Comparison of ENCODE assay signal across 25 cellular contexts in genomic region chr2:109433926-109434325, GRCh38.
"Had no signal": no experiment of that assay in that cellular context is flagged by ENCODE, and none has a peak within 500 bp of the region (broad histone marks: within the 10 kb centered on the region; RNA-seq: fewer than 3 reads in every experiment).

No MANE protein-coding gene starts in this region.

- H3K27ac ChIP-seq: body of pancreas, Peyer's patch, RWPE1 had no signal

- H3K4me3 ChIP-seq: body of pancreas, Peyer's patch had no signal

- H3K4me1 ChIP-seq: body of pancreas, Peyer's patch had no signal

- H3K36me3 ChIP-seq: Peyer's patch had no signal

- DNase-seq: activated B cell treated with CpG ODN at 0.5 μM for 24 hours; activated CD4-positive, alpha-beta T cell treated with anti-CD3 and anti-CD28 coated beads for 1 hour; activated CD4-positive, alpha-beta T cell treated with anti-CD3 and anti-CD28 coated beads, Interleukin-2, amount 10 ng/mL, durations not matched to agents 24 days and 14 days; activated CD4-positive, alpha-beta T cell treated with anti-CD3 and anti-CD28 coated beads, Interleukin-2, amount 50 U/mL, for 48 hours; activated CD8-positive, alpha-beta memory T cell treated with anti-CD3 and anti-CD28 coated beads, Interleukin-2, amount 10 ng/mL, durations not matched to agents 7 days and 5 days; activated gamma-delta T cell treated with Interleukin-2 at 50 U/mL for 16 hours; activated naive CD4-positive, alpha-beta T cell treated with anti-CD3 and anti-CD28 coated beads, Interleukin-2, amount 10 ng/mL, durations not matched to agents 7 days and 5 days; activated naive CD8-positive, alpha-beta T cell treated with anti-CD3 and anti-CD28 coated beads for 36 hours; activated T-cell treated with anti-CD3 and anti-CD28 coated beads, Interleukin-2, amount 50 U/mL, for 4 hours; anterior cingulate cortex; IMR-90; Kasumi-1; KBM-7; NCI-H1048; NCI-H146; NCI-H187 treated with DMSO at 0.1 percent for 48 hours; NCI-H2081 treated with DMSO at 0.1 percent for 48 hours; NCI-H446; NCI-H524; SHP77 treated with DMSO at 0.1 percent for 48 hours; T-helper 17 cell; T-helper 9 cell had no signal

- H3K9me3 ChIP-seq: body of pancreas, Peyer's patch had no signal

- H3K27me3 ChIP-seq: body of pancreas, Peyer's patch had no signal

- ATAC-seq: activated CD8-positive, alpha-beta memory T cell treated with anti-CD3 and anti-CD28 coated beads, Interleukin-2, amount 10 ng/mL, durations not matched to agents 7 days and 5 days; activated T-cell treated with anti-CD3 and anti-CD28 coated beads, Interleukin-2, amount 50 U/mL, for 4 hours; body of pancreas; T-helper 17 cell had no signal
